8 cellular contexts compared by ENCODE assay signal in the genomic region with DNA sequence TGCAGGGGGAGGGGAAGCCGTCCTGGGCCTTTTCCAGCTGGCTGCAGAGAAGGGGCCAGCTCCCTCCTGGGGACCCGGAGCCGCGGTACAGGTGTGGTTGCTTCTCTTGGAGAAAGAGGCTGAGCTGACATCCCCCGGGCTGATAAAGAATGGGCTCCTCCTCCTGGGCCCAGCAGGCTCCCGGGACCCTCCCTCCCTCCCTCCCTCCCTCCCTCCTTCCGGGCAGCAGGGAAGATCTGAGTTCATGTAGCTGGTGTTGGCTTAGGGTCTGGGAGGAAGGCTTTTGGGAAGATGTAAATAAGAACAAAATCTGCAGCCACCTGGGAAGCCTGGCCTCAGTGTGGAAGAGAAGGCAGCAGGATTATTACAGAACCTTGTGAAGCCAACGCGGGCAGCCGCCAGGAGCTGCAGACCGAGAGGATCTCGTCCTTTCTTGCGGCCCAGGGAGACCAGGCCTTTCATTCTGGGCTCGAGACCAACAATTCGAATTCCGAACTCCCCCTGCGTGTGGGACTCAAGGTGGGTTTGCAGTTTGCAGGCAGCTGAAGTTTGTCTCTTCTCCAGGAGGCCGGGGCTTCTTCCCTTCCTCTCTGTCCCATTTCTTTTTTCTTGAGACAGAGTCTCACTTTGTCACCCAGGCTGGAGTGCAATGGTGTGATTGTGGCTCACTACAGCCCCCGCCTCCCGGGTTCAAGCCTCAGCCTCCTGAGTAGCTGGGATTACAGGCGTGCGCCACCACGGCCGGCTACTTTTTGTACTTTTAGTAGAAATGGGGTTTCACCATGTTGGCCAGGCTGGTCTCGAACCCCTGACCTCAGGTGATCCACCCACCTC. TPM values are rescaled to one million over a fixed set of nuclear protein-coding genes. Genes with fewer than 3 reads are reported as not detected.
A peak's percentile ranks its signal among the peaks of the same experiment; 100 is the strongest.
DNase-seq lines count a peak whose midpoint lies in the region; ATAC-seq, FAIRE-seq and TF ChIP-seq lines count a peak whose summit lies in the region.

A gene with protein sequence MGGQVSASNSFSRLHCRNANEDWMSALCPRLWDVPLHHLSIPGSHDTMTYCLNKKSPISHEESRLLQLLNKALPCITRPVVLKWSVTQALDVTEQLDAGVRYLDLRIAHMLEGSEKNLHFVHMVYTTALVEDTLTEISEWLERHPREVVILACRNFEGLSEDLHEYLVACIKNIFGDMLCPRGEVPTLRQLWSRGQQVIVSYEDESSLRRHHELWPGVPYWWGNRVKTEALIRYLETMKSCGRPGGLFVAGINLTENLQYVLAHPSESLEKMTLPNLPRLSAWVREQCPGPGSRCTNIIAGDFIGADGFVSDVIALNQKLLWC (plus strand): TSS at position 216 of the 834 bp plus-strand sequence. CDS start 2,807 bp downstream, outside the sequence.

- CTCF ChIA-PET in BJ (lab: Yijun Ruan, JAX), result no interaction called here

- peak within 1 kb of the TSS; percentile 75 for H3K4me3 Mint-ChIP-seq in stimulated activated effector memory CD8-positive, alpha-beta T cell treated with anti-CD3 and anti-CD28 coated beads, Interleukin-12 subunit alpha, Interleukin-12 subunit beta, amount 100 ng/mL, for 72 hours

- H3K27ac Mint-ChIP-seq in stimulated activated effector memory CD8-positive, alpha-beta T cell treated with anti-CD3 and anti-CD28 coated beads, Interleukin-12 subunit alpha, Interleukin-12 subunit beta, amount 100 ng/mL, for 72 hours, result no peak within 1 kb of the TSS

- H3K4me1 ChIP-seq in ascending aorta, result peaks cover 4% of the 10 kb centered on the region in 2 donors

- no peak within 1 kb of the TSS for H3K27ac ChIP-seq in ascending aorta

- FAIRE-seq in H54 (lab: Jason Lieb, UNC), result no peak

- H3K27me3 ChIP-seq in BJ (ENCODE audit: control insufficient read depth, insufficient read depth, low read length) (no peaks in the 10 kb centered on the region), ascending aorta (no peaks in the 10 kb centered on the region)

- intact Hi-C loops in ascending aorta (cut with DNase I), result no loop called here

- TF ChIP-seq CTCF in BJ (IDR thresholded peaks at IDR 0.05; ENCODE audit: insufficient read depth, low read depth, low read length) (no peak), ascending aorta (IDR thresholded peaks at IDR 0.05) (no peak)

- no peak for DNase-seq in BJ (ENCODE audit: low read depth)
- no peak for DNase-seq in ascending aorta (ENCODE audit: low spot score in 2 of 2)
- no peak for DNase-seq in stimulated activated effector memory CD8-positive, alpha-beta T cell treated with anti-CD3 and anti-CD28 coated beads, Interleukin-12 subunit alpha, Interleukin-12 subunit beta, amount 100 ng/mL, for 72 hours (ENCODE audit: low spot score in 2 of 2)
- DNase-seq in NCI-H2081 (lab: John Stamatoyannopoulos, UW), result no peak
- no peak for DNase-seq in H54 (ENCODE audit: insufficient read length, low spot score)

- no peaks in the 10 kb centered on the region for H3K9me3 ChIP-seq in ascending aorta
- H3K9me3 ChIP-seq in iPS-18c (ENCODE audit: control insufficient read depth, insufficient read depth, low read length), result no peaks in the 10 kb centered on the region

- ATAC-seq in HG02884 (IDR thresholded peaks at IDR 0.05; ENCODE audit: unreplicated experiment) (peak; percentile 26), HG02678 (IDR thresholded peaks at IDR 0.05; ENCODE audit: unreplicated experiment) (no peak)
- no peak for ATAC-seq in stimulated activated effector memory CD8-positive, alpha-beta T cell treated with anti-CD3 and anti-CD28 coated beads, Interleukin-12 subunit alpha, Interleukin-12 subunit beta, amount 100 ng/mL, for 72 hours

- POLR2A ChIA-PET in BJ (lab: Charles Lee), result no interaction called here

- peaks cover 3% of the 10 kb centered on the region for H3K4me1 Mint-ChIP-seq in stimulated activated effector memory CD8-positive, alpha-beta T cell treated with anti-CD3 and anti-CD28 coated beads, Interleukin-12 subunit alpha, Interleukin-12 subunit beta, amount 100 ng/mL, for 72 hours

- peaks cover 10% of the 10 kb centered on the region for H3K36me3 Mint-ChIP-seq in stimulated activated effector memory CD8-positive, alpha-beta T cell treated with anti-CD3 and anti-CD28 coated beads, Interleukin-12 subunit alpha, Interleukin-12 subunit beta, amount 100 ng/mL, for 72 hours

- H3K36me3 ChIP-seq in BJ (ENCODE audit: control insufficient read depth, insufficient read depth, low read length) (peaks cover 2% of the 10 kb centered on the region), ascending aorta (no peaks in the 10 kb centered on the region)

- no peak for TF ChIP-seq POLR2A in H54 (IDR thresholded peaks at IDR 0.05; ENCODE audit: low read depth, low read length)

- no peaks in the 10 kb centered on the region for H3K9me3 Mint-ChIP-seq in stimulated activated effector memory CD8-positive, alpha-beta T cell treated with anti-CD3 and anti-CD28 coated beads, Interleukin-12 subunit alpha, Interleukin-12 subunit beta, amount 100 ng/mL, for 72 hours

- peak within 1 kb of the TSS; percentile 19; the same call in 1 of the 2 replicates for H3K4me3 ChIP-seq in BJ (ENCODE audit: low read depth, low read length)
- peak within 1 kb of the TSS; percentile 9 to 21 for H3K4me3 ChIP-seq in ascending aorta
- H3K4me3 ChIP-seq in iPS-18c (ENCODE audit: insufficient read depth, low read depth, low read length), result peak within 1 kb of the TSS; percentile 77

RNA-seq across cellular contexts. Expression of the gene that starts here (rescaled TPM):
- polyA plus RNA-seq in BJ (2011; rRNA removed), result 4.7 and 6.4 TPM in 2 replicates
- 12.0 and 12.9 TPM in 2 replicates for polyA minus RNA-seq in BJ (2011; rRNA and poly(A)+ RNA removed)
- total RNA-seq in ascending aorta, result 3.0 TPM

Comparison
In these comparisons a context has a peak if more than half of its experiments do, and no peak if none do; other contexts are left out.
1. H3K4me3 ChIP-seq: peak in every context shown above with its lines; median percentile 77 in iPS-18c; 19 in BJ; 15 in ascending aorta.